In genomic region chr6:120405947-120406346, GRCh38 we compare ENCODE assay signal across 15 cellular contexts.
DNase-seq lines count a peak whose midpoint lies in the region; ATAC-seq and TF ChIP-seq lines count a peak whose summit lies in the region.
"Had no signal": no experiment of that assay in that cellular context is flagged by ENCODE, and none has a peak within 500 bp of the region (broad histone marks: within the 10 kb centered on the region; RNA-seq: fewer than 3 reads in every experiment).

No MANE protein-coding gene starts in this region.

- TF ChIP-seq CTCF in C4-2B (conservative IDR thresholded peaks at IDR 0.05) = peak; percentile 58
- peak; percentile 25 for TF ChIP-seq CTCF in RWPE2 (IDR thresholded peaks at IDR 0.05; ENCODE audit: poor library complexity, severe bottlenecking)
- TF ChIP-seq CTCF in foreskin keratinocyte (conservative IDR thresholded peaks at IDR 0.05) = peak; percentile 29

- H3K9me3 ChIP-seq in HAP-1 (no peaks in the 10 kb centered on the region), RWPE2 (ENCODE audit: severe bottlenecking) (no peaks in the 10 kb centered on the region)

- H3K4me1 ChIP-seq in HAP-1 (no peaks in the 10 kb centered on the region), RWPE2 (ENCODE audit: insufficient read depth, poor library complexity, severe bottlenecking) (no peaks in the 10 kb centered on the region), foreskin keratinocyte (no peaks in the 10 kb centered on the region)

- H3K36me3 ChIP-seq in HAP-1 (replicated peaks) (no peaks in the 10 kb centered on the region), RWPE2 (ENCODE audit: low read depth) (no peaks in the 10 kb centered on the region)
- H3K36me3 ChIP-seq: BLaER1 treated with 17β-estradiol and CSF1 and Interleukin-3, amounts not matched to agents 10 nM and 100 nM had no signal

- DNase-seq in HAP-1 (ENCODE audit: low spot score in 2 of 2) (peak; percentile 42 to 46), RWPE2 (ENCODE audit: low spot score) (no peak), foreskin keratinocyte (no peak), GM19240 (ENCODE audit: insufficient read length, low spot score) (no peak), T-helper 9 cell (no peak)
- DNase-seq: activated CD4-positive, alpha-beta memory T cell treated with anti-CD3 and anti-CD28 coated beads, Interleukin-2, amount 10 ng/mL, durations not matched to agents 7 days and 5 days; anterior cingulate cortex; nucleus accumbens; stimulated activated naive CD4-positive, alpha-beta T cell treated with Interleukin-2 at 50 U/mL for 16 hours; T-helper 2 cell had no signal

- H3K27me3 ChIP-seq in HAP-1 (ENCODE audit: low read depth) (no peaks in the 10 kb centered on the region), RWPE2 (ENCODE audit: insufficient read depth, poor library complexity, severe bottlenecking) (no peaks in the 10 kb centered on the region), foreskin keratinocyte (no peaks in the 10 kb centered on the region)
- H3K27me3 ChIP-seq: BLaER1 treated with 17β-estradiol and CSF1 and Interleukin-3, amounts not matched to agents 10 nM and 100 nM had no signal

- in situ Hi-C loops in HAP-1 (cut with MboI; ENCODE audit: low sequenced_read_pairs) = no loop called here

- H3K27ac ChIP-seq in C4-2B = no peak overlapping the region
- no peak overlapping the region for H3K27ac ChIP-seq in RWPE2 (ENCODE audit: poor library complexity, severe bottlenecking)
- no peak overlapping the region for H3K27ac ChIP-seq in foreskin keratinocyte
- H3K27ac ChIP-seq: BLaER1 treated with 17β-estradiol and CSF1 and Interleukin-3, amounts not matched to agents 10 nM and 100 nM; KMS-11 had no signal

- no peak for ATAC-seq in RWPE2 (ENCODE audit: low read depth)
- no peak for ATAC-seq in foreskin keratinocyte
- ATAC-seq in GM18858 (IDR thresholded peaks at IDR 0.05; ENCODE audit: unreplicated experiment) = no peak
- no peak for ATAC-seq in HG02981 (IDR thresholded peaks at IDR 0.05; ENCODE audit: unreplicated experiment)

- H3K4me3 ChIP-seq in HAP-1 (no peak overlapping the region), RWPE2 (ENCODE audit: severe bottlenecking) (no peak overlapping the region)
- H3K4me3 ChIP-seq: BLaER1 treated with 17β-estradiol and CSF1 and Interleukin-3, amounts not matched to agents 10 nM and 100 nM had no signal

Comparison
In these comparisons a context has a peak if more than half of its experiments do, and no peak if none do; other contexts are left out.
1. DNase-seq: peak in HAP-1 (2 of 2); none in RWPE2 (single experiment), foreskin keratinocyte (0 of 2), GM19240 (single experiment) and T-helper 9 cell (single experiment).
2. Peak in every context shown above with its lines, with median percentiles within 50 percentile points of each other: CTCF ChIP-seq.